In genomic region chr1:113938192-113938591, GRCh38 we compare ENCODE assay signal across 18 cellular contexts. TPM values are rescaled to one million over a fixed set of nuclear protein-coding genes. Genes with fewer than 3 reads are reported as not detected.
A peak's percentile ranks its signal among the peaks of the same experiment; 100 is the strongest.
DNase-seq lines count a peak whose midpoint lies in the region; ATAC-seq, FAIRE-seq and TF ChIP-seq lines count a peak whose summit lies in the region.
"Had no signal": no experiment of that assay in that cellular context is flagged by ENCODE, and none has a peak within 500 bp of the region (broad histone marks: within the 10 kb centered on the region; RNA-seq: fewer than 3 reads in every experiment).

No MANE protein-coding gene starts in this region.

- no peaks in the 10 kb centered on the region for H3K36me3 ChIP-seq in KMS-11 (ENCODE audit: insufficient read depth)
- H3K36me3 ChIP-seq in aorta (ENCODE audit: control insufficient read depth in 1 of 2, insufficient read depth in 2 of 2, low read length in 1 of 2): peaks cover 0 to 3% of the 10 kb centered on the region in 2 donors

- H4K20me1 ChIP-seq in KMS-11 (ENCODE audit: insufficient read depth): peaks cover 3% of the 10 kb centered on the region; the same call in 1 of the 2 replicates

- DNase-seq in activated T-cell treated with anti-CD3 and anti-CD28 coated beads, Interleukin-2, amount 50 U/mL, for 24 hours: no peak
- DNase-seq in activated T-cell treated with anti-CD3 and anti-CD28 coated beads, Interleukin-2, amount 50 U/mL, for 48 hours: no peak
- DNase-seq in nephron progenitor cell (no peak), urothelium cell line (ENCODE audit: low spot score) (no peak), NCI-H345 (lab: John Stamatoyannopoulos, UW) (no peak), aorta (no peak)
- DNase-seq: Calu3, hippocampal formation, kidney, NCI-H187 treated with DMSO at 0.1 percent for 48 hours, right cardiac atrium, SHP77, substantia nigra, T1000 had no signal

- peak overlapping the region; percentile 57 for H3K4me2 ChIP-seq in KMS-11

- H3K9me3 ChIP-seq in aorta (ENCODE audit: control insufficient read depth, low read length): no peaks in the 10 kb centered on the region

- H3K9ac ChIP-seq in KMS-11: no peak overlapping the region

- H3K27me3 ChIP-seq in KMS-11 (ENCODE audit: insufficient read depth, low read depth): no peaks in the 10 kb centered on the region
- H3K27me3 ChIP-seq in aorta (ENCODE audit: control insufficient read depth in 1 of 2, insufficient read depth in 2 of 2, low read length in 1 of 2): no peaks in the 10 kb centered on the region

- TF ChIP-seq CTCF in KMS-11 (conservative IDR thresholded peaks at IDR 0.05; ENCODE audit: low read depth, low read length) (no peak), nephron progenitor cell (IDR thresholded peaks at IDR 0.05) (no peak)

- no peak overlapping the region for H3K4me3 ChIP-seq in KMS-11 (IDR thresholded peaks at IDR 0.05; ENCODE audit: insufficient read depth, low read depth, low read length)
- H3K4me3 ChIP-seq in aorta (ENCODE audit: low read length in 2 of 2): no peak overlapping the region

- H3K36me3 Mint-ChIP-seq in activated T-cell treated with anti-CD3 and anti-CD28 coated beads, Interleukin-2, amount 50 U/mL, for 24 hours (ENCODE audit: low read depth): peaks cover 52% of the 10 kb centered on the region
- peaks cover 15% of the 10 kb centered on the region for H3K36me3 Mint-ChIP-seq in activated naive CD8-positive, alpha-beta T cell
- peaks cover 28% of the 10 kb centered on the region for H3K36me3 Mint-ChIP-seq in nephron progenitor cell (ENCODE audit: low read depth)

- no peaks in the 10 kb centered on the region for H3K9me3 Mint-ChIP-seq in activated T-cell treated with anti-CD3 and anti-CD28 coated beads, Interleukin-2, amount 50 U/mL, for 24 hours
- no peaks in the 10 kb centered on the region for H3K9me3 Mint-ChIP-seq in activated naive CD8-positive, alpha-beta T cell (ENCODE audit: low read depth)
- peaks cover 2% of the 10 kb centered on the region for H3K9me3 Mint-ChIP-seq in nephron progenitor cell

- peak overlapping the region; percentile 50; the same call in 1 of the 2 replicates for H3K27ac ChIP-seq in KMS-11
- no peak overlapping the region for H3K27ac ChIP-seq in aorta (ENCODE audit: low read depth in 1 of 2, low read length in 2 of 2)

- H3K79me2 ChIP-seq in KMS-11 (ENCODE audit: insufficient read depth, low read depth): peaks cover 73% of the 10 kb centered on the region

- no peak overlapping the region for H3K4me3 Mint-ChIP-seq in activated T-cell treated with anti-CD3 and anti-CD28 coated beads, Interleukin-2, amount 50 U/mL, for 24 hours
- H3K4me3 Mint-ChIP-seq in activated naive CD8-positive, alpha-beta T cell: peak overlapping the region; percentile 58
- no peak overlapping the region for H3K4me3 Mint-ChIP-seq in nephron progenitor cell

- H3K4me1 Mint-ChIP-seq in activated T-cell treated with anti-CD3 and anti-CD28 coated beads, Interleukin-2, amount 50 U/mL, for 24 hours (ENCODE audit: low read depth): peaks cover 89% of the 10 kb centered on the region
- peaks cover 88% of the 10 kb centered on the region for H3K4me1 Mint-ChIP-seq in activated naive CD8-positive, alpha-beta T cell (ENCODE audit: low read depth)
- peaks cover 37% of the 10 kb centered on the region for H3K4me1 Mint-ChIP-seq in nephron progenitor cell

- peaks cover 93% of the 10 kb centered on the region for H3K4me1 ChIP-seq in KMS-11 (ENCODE audit: low read depth, poor library complexity, severe bottlenecking)
- H3K4me1 ChIP-seq in aorta (ENCODE audit: control insufficient read depth in 1 of 2, insufficient read depth in 2 of 2, low read length in 2 of 2): no peaks in the 10 kb centered on the region

- FAIRE-seq in urothelium cell line (lab: Jason Lieb, UNC): no peak
- FAIRE-seq: astrocyte, G401.6, kidney had no signal

- H3K27me3 Mint-ChIP-seq in activated T-cell treated with anti-CD3 and anti-CD28 coated beads, Interleukin-2, amount 50 U/mL, for 24 hours: no peaks in the 10 kb centered on the region
- H3K27me3 Mint-ChIP-seq in activated naive CD8-positive, alpha-beta T cell: no peaks in the 10 kb centered on the region
- H3K27me3 Mint-ChIP-seq in nephron progenitor cell (ENCODE audit: low read depth, poor library complexity): no peaks in the 10 kb centered on the region

- intact Hi-C loops in aorta (cut with DNase I): no loop called here

- peak overlapping the region; percentile 53 for H3K27ac Mint-ChIP-seq in activated T-cell treated with anti-CD3 and anti-CD28 coated beads, Interleukin-2, amount 50 U/mL, for 24 hours
- peak overlapping the region; percentile 96 for H3K27ac Mint-ChIP-seq in activated naive CD8-positive, alpha-beta T cell
- peak overlapping the region; percentile 25 for H3K27ac Mint-ChIP-seq in nephron progenitor cell

- no peak overlapping the region for H2AFZ ChIP-seq in KMS-11 (ENCODE audit: low read depth)

- 77 to 80% methylated on average over 5 of the region's 5 CpGs for WGBS in aorta, 2 donors

- no peak for ATAC-seq in aorta (ENCODE audit: low FRiP score)
- ATAC-seq: right cardiac atrium had no signal

RNA-seq across cellular contexts. Expression of gene HIPK1, which starts 9.1 kb away (rescaled TPM):
- total RNA-seq in aorta: 10 to 100 TPM; 71.1 to 75.3 TPM
- polyA plus RNA-seq in aorta: 10 to 100 TPM; 14.9 to 19.7 TPM

RNA-seq across cellular contexts. Expression of gene DCLRE1B, which starts 33.1 kb away (rescaled TPM):
- 1 to 10 TPM; 4.2 to 6.3 TPM for total RNA-seq in aorta
- polyA plus RNA-seq in aorta: 1 to 10 TPM; 1.9 to 2.6 TPM

RNA-seq across cellular contexts. Expression of gene AP4B1, which starts 33.6 kb away (rescaled TPM):
- total RNA-seq in aorta: 10 to 100 TPM; 15.7 to 24.8 TPM
- 10 to 100 TPM in 1 of 2 donors, 1 to 10 TPM in 1; 8.5 to 35.4 TPM for polyA plus RNA-seq in aorta

RNA-seq across cellular contexts. Expression of gene OLFML3, which starts 41.1 kb away (rescaled TPM):
- total RNA-seq in aorta: 10 to 100 TPM; 19.8 to 96.1 TPM
- 10 to 100 TPM; 17.3 to 20.4 TPM for polyA plus RNA-seq in aorta
- total RNA-seq: Calu3 had no signal

RNA-seq across cellular contexts. Expression of gene BCL2L15, which starts 50.8 kb away (rescaled TPM):
- 1 to 10 TPM in 1 of 2 donors, under 1 TPM in 1; 0.36 to 2.2 TPM for total RNA-seq in aorta
- polyA plus RNA-seq in aorta: 10 to 100 TPM in 1 of 2 donors, under 1 TPM in 1; 0.38 to 36.1 TPM

Comparison
In these comparisons a context has a peak if more than half of its experiments do, and no peak if none do; other contexts are left out.
1. H3K27ac Mint-ChIP-seq: peak in every context shown above with its lines; median percentile 96 in activated naive CD8-positive, alpha-beta T cell; 53 in activated T-cell treated with anti-CD3 and anti-CD28 coated beads, Interleukin-2, amount 50 U/mL, for 24 hours; 25 in nephron progenitor cell.